In genomic region chr12:48025281-48025680, GRCh38 we compare ENCODE assay signal across 17 cellular contexts. TPM values are rescaled to one million over a fixed set of nuclear protein-coding genes. Genes with fewer than 3 reads are reported as not detected.
DNase-seq lines count a peak whose midpoint lies in the region; TF ChIP-seq lines count a peak whose summit lies in the region.
"Had no signal": no experiment of that assay in that cellular context is flagged by ENCODE, and none has a peak within 500 bp of the region (broad histone marks: within the 10 kb centered on the region; RNA-seq: fewer than 3 reads in every experiment).

No MANE protein-coding gene starts in this region.

- no peaks in the 10 kb centered on the region for H3K9me3 ChIP-seq in neuronal stem cell (replicated peaks in 1 of 2; ENCODE audit: control insufficient read depth in 2 of 2, insufficient read depth in 1 of 2, low read depth in 1 of 2, low read length in 2 of 2)

- TF ChIP-seq CTCF in nephron progenitor cell (IDR thresholded peaks at IDR 0.05) = no peak

- H4K8ac ChIP-seq in neuronal stem cell (ENCODE audit: low read depth, low read length) = no peak overlapping the region

- peaks cover 96% of the 10 kb centered on the region for H3K4me1 Mint-ChIP-seq in nephron progenitor cell
- H3K4me1 Mint-ChIP-seq: CD4-positive, CD25-positive, alpha-beta regulatory T cell had no signal

- H3K27me3 ChIP-seq in H7 (ENCODE audit: control insufficient read depth, insufficient read depth, low read length) = peaks cover 97% of the 10 kb centered on the region
- H3K27me3 ChIP-seq in neuronal stem cell (ENCODE audit: control insufficient read depth in 3 of 3, insufficient read depth in 3 of 3, low read depth in 1 of 3, low read length in 3 of 3) = no peaks in the 10 kb centered on the region

- peak; percentile 21 for DNase-seq in H7
- DNase-seq in nephron progenitor cell = no peak
- no peak for DNase-seq in neuronal stem cell (ENCODE audit: low spot score)
- no peak for DNase-seq in NCI-H510A (lab: John Stamatoyannopoulos, UW)
- no peak for DNase-seq in nucleus accumbens (lab: John Stamatoyannopoulos, UW)
- no peak for DNase-seq in HCEC 1CT
- DNase-seq: C1 segment of cervical spinal cord; CD4-positive, CD25-positive, alpha-beta regulatory T cell; CD8-positive, alpha-beta T cell; DMS 273 treated with DMSO at 0.1 percent for 48 hours; DMS79; EL; GDM1; GOT3 had no signal

- H3K23ac ChIP-seq in neuronal stem cell (ENCODE audit: low read depth, low read length, poor library complexity) = no peak overlapping the region

- peaks cover 52 to 60% of the 10 kb centered on the region in 2 donors for H3K4me1 ChIP-seq in neuronal stem cell (ENCODE audit: control insufficient read depth in 2 of 2, insufficient read depth in 1 of 2, low read depth in 1 of 2, low read length in 2 of 2)

- H3K27ac Mint-ChIP-seq in nephron progenitor cell = no peak overlapping the region
- H3K27ac Mint-ChIP-seq: CD4-positive, CD25-positive, alpha-beta regulatory T cell; CD8-positive, alpha-beta T cell had no signal

- H3K36me3 Mint-ChIP-seq in nephron progenitor cell (ENCODE audit: low read depth) = no peaks in the 10 kb centered on the region
- H3K36me3 Mint-ChIP-seq: CD4-positive, CD25-positive, alpha-beta regulatory T cell; CD8-positive, alpha-beta T cell had no signal

- no peak overlapping the region for H2BK15ac ChIP-seq in neuronal stem cell (ENCODE audit: low read length)

- H2AK5ac ChIP-seq in neuronal stem cell (ENCODE audit: low read depth, low read length) = no peak overlapping the region

- H3K36me3 ChIP-seq in H7 (replicated peaks; ENCODE audit: control insufficient read depth, insufficient read depth, low read length) = no peaks in the 10 kb centered on the region
- no peaks in the 10 kb centered on the region for H3K36me3 ChIP-seq in neuronal stem cell (replicated peaks in 1 of 2; ENCODE audit: control insufficient read depth in 2 of 2, insufficient read depth in 2 of 2, low read length in 2 of 2)

- H3K27ac ChIP-seq in neuronal stem cell (replicated peaks; ENCODE audit: low read length) = no peak overlapping the region

- no peak overlapping the region for H3K4me3 ChIP-seq in H7 (ENCODE audit: insufficient read depth, low read depth, low read length)
- no peak overlapping the region for H3K4me3 ChIP-seq in neuronal stem cell (ENCODE audit: low read length in 2 of 2)
- H3K4me3 ChIP-seq: GM12878 had no signal

- no peaks in the 10 kb centered on the region for H3K9me3 Mint-ChIP-seq in nephron progenitor cell
- H3K9me3 Mint-ChIP-seq: CD4-positive, CD25-positive, alpha-beta regulatory T cell; CD8-positive, alpha-beta T cell had no signal

- peaks cover 14% of the 10 kb centered on the region for H3K27me3 Mint-ChIP-seq in nephron progenitor cell (ENCODE audit: low read depth, poor library complexity)

- no peak overlapping the region for H3K14ac ChIP-seq in neuronal stem cell (ENCODE audit: low read length)

- peak overlapping the region; percentile 64 for H3K4me3 Mint-ChIP-seq in nephron progenitor cell
- H3K4me3 Mint-ChIP-seq: CD4-positive, CD25-positive, alpha-beta regulatory T cell; CD8-positive, alpha-beta T cell had no signal

- peak overlapping the region; percentile 41 for H2AFZ ChIP-seq in neuronal stem cell (ENCODE audit: low read length)

- no peak overlapping the region for H3K4ac ChIP-seq in neuronal stem cell (ENCODE audit: low read length)

- no peak overlapping the region for H2BK120ac ChIP-seq in neuronal stem cell (ENCODE audit: low read depth, low read length)

- H3K4me2 ChIP-seq in neuronal stem cell (ENCODE audit: insufficient read depth, low read length, poor library complexity, severe bottlenecking) = no peak overlapping the region

- H2BK5ac ChIP-seq in neuronal stem cell (ENCODE audit: low read length) = no peak overlapping the region

- peak overlapping the region; percentile 75 for H3K18ac ChIP-seq in neuronal stem cell (ENCODE audit: low read length)

- H2BK12ac ChIP-seq in neuronal stem cell (ENCODE audit: low read length) = peak overlapping the region; percentile 18

- H4K91ac ChIP-seq in neuronal stem cell (ENCODE audit: low read depth, low read length, poor library complexity) = no peak overlapping the region

- no CpG with 5 or more reads among the region's 7 CpGs for WGBS in neuronal stem cell (ENCODE audit: extremely low coverage in 2 of 2, insufficient read length in 2 of 2, insufficient replicate concordance in 1 of 2), 2 donors

- no peak overlapping the region for H3K9ac ChIP-seq in neuronal stem cell (ENCODE audit: low read depth, low read length, poor library complexity)

- no peaks in the 10 kb centered on the region for H3K79me1 ChIP-seq in neuronal stem cell (ENCODE audit: low read depth, low read length)

RNA-seq across cellular contexts. Expression of gene COL2A1, which starts 21.0 kb away (rescaled TPM):
- total RNA-seq in H7 (2014; rRNA removed; shearing (Covaris generic)) = 2.0 and 4.6 TPM in 2 replicates
- 481 TPM for polyA plus RNA-seq in neuronal stem cell (2013, experiment 1 of 2)
- polyA plus RNA-seq in neuronal stem cell (2013, experiment 2 of 2) = 461 TPM
- total RNA-seq: A172; CD4-positive, CD25-positive, alpha-beta regulatory T cell; CD8-positive, alpha-beta T cell had no signal
- polyA plus RNA-seq: BJ; CD4-positive, CD25-positive, alpha-beta regulatory T cell had no signal
